Comparison of ENCODE assay signal across 9 cellular contexts in the genomic region with DNA sequence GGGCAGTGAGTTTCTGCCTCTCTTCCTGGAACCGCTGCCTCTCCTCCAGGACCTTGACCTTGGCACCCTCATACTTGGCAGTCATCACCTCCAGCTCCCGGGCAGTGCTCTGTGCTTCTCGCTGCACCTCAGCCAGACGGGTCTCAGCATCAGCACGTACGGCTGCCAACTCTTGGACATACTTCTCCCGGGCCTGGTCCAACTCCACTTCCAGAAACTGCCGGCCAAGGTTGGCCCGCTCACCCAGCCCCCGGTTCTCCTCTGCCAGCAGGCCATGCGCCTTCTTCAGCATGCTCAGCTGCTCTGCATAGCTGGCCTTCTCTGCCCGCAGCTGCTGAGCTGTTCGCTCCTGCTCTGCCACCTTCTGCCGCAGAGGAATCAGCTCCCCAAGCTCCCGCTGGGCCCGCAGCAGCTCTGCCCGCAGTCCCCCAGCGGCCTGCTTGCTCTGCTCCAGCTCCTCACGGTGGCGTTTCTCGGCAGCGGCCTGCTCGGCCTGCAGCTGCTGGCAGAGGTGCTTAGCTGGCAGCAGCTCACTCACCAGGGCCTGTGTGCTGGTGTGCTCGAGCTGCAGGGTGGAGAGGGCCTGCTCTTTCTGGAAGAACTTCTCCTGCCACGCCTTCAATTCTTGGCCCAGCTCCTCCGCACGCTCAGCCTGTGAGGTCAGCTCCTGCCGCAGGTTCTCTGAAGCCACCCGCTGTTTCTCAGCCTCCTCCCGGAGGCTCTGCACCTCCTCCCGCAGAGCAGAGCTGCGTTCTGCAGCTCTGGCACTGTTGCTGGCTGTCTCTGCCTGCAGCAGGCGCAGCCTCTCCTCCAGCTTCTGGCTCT. TPM values are rescaled to one million over a fixed set of nuclear protein-coding genes. Genes with fewer than 3 reads are reported as not detected.
A peak's percentile ranks its signal among the peaks of the same experiment; 100 is the strongest.
DNase-seq lines count a peak whose midpoint lies in the region; ATAC-seq, FAIRE-seq and TF ChIP-seq lines count a peak whose summit lies in the region.
"Had no signal": no experiment of that assay in that cellular context is flagged by ENCODE, and none has a peak within 500 bp of the region (broad histone marks: within the 10 kb centered on the region; RNA-seq: fewer than 3 reads in every experiment).

No MANE protein-coding gene starts in this region.

- peak; percentile 97 for DNase-seq in AG20443 (ENCODE audit: low spot score)
- no peak for DNase-seq in adipocyte (ENCODE audit: low read depth)
- peak; percentile 81 for DNase-seq in Right ventricle myocardium inferior (ENCODE audit: missing footprints)
- peak; percentile 64 to 81 (median 71) for DNase-seq in pancreas
- no peak for DNase-seq in hepatic stellate cell (ENCODE audit: low spot score)
- DNase-seq in NCI-H510A (lab: John Stamatoyannopoulos, UW) = no peak

- H3K27me3 ChIP-seq in adipocyte (replicated peaks; ENCODE audit: control insufficient read depth, insufficient read depth, low read length) (no peaks in the 10 kb centered on the region), pancreas (no peaks in the 10 kb centered on the region)

- no peaks in the 10 kb centered on the region for H3K9me3 ChIP-seq in adipocyte (ENCODE audit: control insufficient read depth, low read length)
- H3K9me3 ChIP-seq in pancreas = no peaks in the 10 kb centered on the region

- ATAC-seq in Right ventricle myocardium inferior = peak; percentile 78
- ATAC-seq in pancreas = peak; percentile 59 to 77 (median 68)
- ATAC-seq in activated CD4-positive, CD25-positive, alpha-beta regulatory T cell treated with anti-CD3 and anti-CD28 coated beads, Interleukin-2, amount 50 U/mL, for 24 hours = no peak
- ATAC-seq in GM21526 (IDR thresholded peaks at IDR 0.05; ENCODE audit: low FRiP score, unreplicated experiment) = no peak

- H3K36me3 ChIP-seq in adipocyte (ENCODE audit: control insufficient read depth, insufficient read depth, low read length, severe bottlenecking) = peaks cover 94% of the 10 kb centered on the region
- peaks cover 7 to 98% (median 77%) of the 10 kb centered on the region in 3 donors for H3K36me3 ChIP-seq in pancreas

- H3K4me3 ChIP-seq in adipocyte (ENCODE audit: low read length) (no peak overlapping the region), pancreas (no peak overlapping the region)

- peak overlapping the region; percentile 28 for H3K9ac ChIP-seq in adipocyte (ENCODE audit: low read length)

- WGBS in pancreas, 2 donors = 48 to 49% methylated on average over 33 of the region's 33 CpGs

- H3K4me1 ChIP-seq in adipocyte (ENCODE audit: control insufficient read depth, insufficient read depth, low read length) (peaks cover 38% of the 10 kb centered on the region), pancreas (peaks cover 6 to 10% (median 9%) of the 10 kb centered on the region in 3 donors)

- peak overlapping the region in 1 of 4 donors; percentile 48 for H3K27ac ChIP-seq in pancreas
- H3K27ac ChIP-seq: HL-60 had no signal

- intact Hi-C loops in Right ventricle myocardium inferior (cut with DNase I) (no loop called here), pancreas (cut with DNase I) (no loop called here)

- FAIRE-seq in pancreas (lab: Jason Lieb, UNC) = no peak

- no peak for TF ChIP-seq CTCF in pancreas (IDR thresholded peaks at IDR 0.05)

RNA-seq across cellular contexts. Expression of a gene that starts 14.4 kb away (rescaled TPM):
- total RNA-seq in Right ventricle myocardium inferior = 5.1 TPM
- 1 to 10 TPM; 2.3 to 5.2 (median 3.4) TPM for total RNA-seq in pancreas
- 1 to 10 TPM; 6.5 to 7.8 TPM for polyA plus RNA-seq in pancreas

Comparison
In these comparisons a context has a peak if more than half of its experiments do, and no peak if none do; other contexts are left out.
1. DNase-seq: peak in AG20443 (single experiment), Right ventricle myocardium inferior (single experiment) and pancreas (6 of 6); none in adipocyte (single experiment), hepatic stellate cell (single experiment) and NCI-H510A (single experiment).
2. ATAC-seq: peak in Right ventricle myocardium inferior (single experiment) and pancreas (4 of 4); none in activated CD4-positive, CD25-positive, alpha-beta regulatory T cell treated with anti-CD3 and anti-CD28 coated beads, Interleukin-2, amount 50 U/mL, for 24 hours (0 of 2) and GM21526 (single experiment).